ENCODE assay signal across 17 cellular contexts in the genomic region with DNA sequence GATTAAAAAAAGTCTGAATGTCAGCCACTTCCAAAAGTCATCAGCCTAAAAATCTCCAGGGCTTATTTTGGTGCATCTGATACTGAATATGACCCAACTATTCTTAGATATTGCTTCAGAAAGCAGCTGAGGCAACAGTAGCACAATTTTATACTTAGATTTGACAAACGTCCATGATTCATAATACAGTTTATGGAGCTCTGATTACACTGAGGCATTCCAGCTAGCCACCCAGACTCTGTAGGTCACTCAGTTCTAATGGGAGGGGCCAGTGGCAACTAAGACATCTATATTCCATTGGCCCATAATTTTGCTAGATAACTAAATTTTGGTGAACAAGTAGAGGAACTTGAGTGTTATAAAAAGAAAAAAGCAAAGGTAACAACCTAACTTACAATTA. TPM values are rescaled to one million over a fixed set of nuclear protein-coding genes. Genes with fewer than 3 reads are reported as not detected.
DNase-seq lines count a peak whose midpoint lies in the region; ATAC-seq, FAIRE-seq and TF ChIP-seq lines count a peak whose summit lies in the region.
"Had no signal": no experiment of that assay in that cellular context is flagged by ENCODE, and none has a peak within 500 bp of the region (broad histone marks: within the 10 kb centered on the region; RNA-seq: fewer than 3 reads in every experiment).

No MANE protein-coding gene starts in this region.

- H3K27me3 Mint-ChIP-seq in astrocyte (ENCODE audit: low read depth, unreplicated experiment) (no peaks in the 10 kb centered on the region), natural killer cell (ENCODE audit: low read depth in 2 of 2) (peaks cover 26 to 35% of the 10 kb centered on the region in 2 donors)

- WGBS in gastroesophageal sphincter (ENCODE audit: low coverage in 1 of 2), 2 donors, result 0% methylated on average over 1 of the region's 1 CpG

- H4K20me1 ChIP-seq in astrocyte (ENCODE audit: insufficient read depth, low read length), result no peaks in the 10 kb centered on the region

- no peak overlapping the region for H3K27ac Mint-ChIP-seq in astrocyte (ENCODE audit: unreplicated experiment)
- H3K27ac Mint-ChIP-seq in natural killer cell, result no peak overlapping the region

- H3K9me3 ChIP-seq in HEK293 (ENCODE audit: control insufficient read depth, insufficient read depth, low read depth, low read length) (no peaks in the 10 kb centered on the region), astrocyte (ENCODE audit: insufficient read depth, low read depth, low read length) (no peaks in the 10 kb centered on the region), gastroesophageal sphincter (no peaks in the 10 kb centered on the region)
- H3K9me3 ChIP-seq: BE2C, prostate gland had no signal

- no peak for TF ChIP-seq EP300 in gastroesophageal sphincter (IDR thresholded peaks at IDR 0.05)

- no peak for FAIRE-seq in astrocyte (lab: Jason Lieb, UNC)
- FAIRE-seq: colon, urothelium cell line had no signal

- H3K4me3 ChIP-seq in HEK293 (ENCODE audit: low read depth, low read length) (no peak overlapping the region), astrocyte (ENCODE audit: insufficient read depth, low read depth, low read length) (no peak overlapping the region), gastroesophageal sphincter (no peak overlapping the region)
- H3K4me3 ChIP-seq: prostate gland had no signal

- TF ChIP-seq CTCF in HEK293 (tag by site-specific recombination; IDR thresholded peaks at IDR 0.05), result no peak
- no peak for TF ChIP-seq CTCF in astrocyte (IDR thresholded peaks at IDR 0.05; ENCODE audit: insufficient read depth, low read depth, low read length)
- no peak for TF ChIP-seq CTCF in gastroesophageal sphincter (IDR thresholded peaks at IDR 0.05)
- no peak for TF ChIP-seq CTCF in natural killer cell (IDR thresholded peaks at IDR 0.05)

- DNase-seq in AG08395 (ENCODE audit: low spot score) (peak; percentile 50), astrocyte (ENCODE audit: low read depth) (peak; percentile 71), COLO668 (lab: John Stamatoyannopoulos, UW; ENCODE audit: unreplicated experiment) (no peak), natural killer cell (no peak), DMS114 treated with DMSO at 0.1 percent for 48 hours (lab: John Stamatoyannopoulos, UW; ENCODE audit: unreplicated experiment) (no peak), inferior parietal cortex (ENCODE audit: extremely low spot score) (no peak)
- DNase-seq: activated naive CD4-positive, alpha-beta T cell treated with Interleukin-2 at 50 U/mL for 16 hours; BE2C; NCI-H2081; stimulated activated CD4-positive, alpha-beta T cell treated with anti-CD3 and anti-CD28 coated beads, Interleukin-4, amount 100 ng/mL, for 4 hours; stimulated activated naive CD4-positive, alpha-beta T cell; WERI-Rb-1 had no signal

- H3K36me3 ChIP-seq in HEK293 (ENCODE audit: control insufficient read depth in 2 of 2, insufficient read depth in 1 of 2, low read length in 2 of 2), result no peaks in the 10 kb centered on the region
- H3K36me3 ChIP-seq in astrocyte (ENCODE audit: insufficient read depth, low read length), result no peaks in the 10 kb centered on the region
- H3K36me3 ChIP-seq in gastroesophageal sphincter, result no peaks in the 10 kb centered on the region
- H3K36me3 ChIP-seq: BE2C, prostate gland, WERI-Rb-1 had no signal

- no peaks in the 10 kb centered on the region for H3K79me2 ChIP-seq in astrocyte (ENCODE audit: insufficient read depth, low read length)

- CTCF ChIA-PET in HEK293 (lab: Yijun Ruan, JAX), result no interaction called here

- no peak overlapping the region for H3K4me2 ChIP-seq in astrocyte (ENCODE audit: low read length)

- peaks cover 5% of the 10 kb centered on the region for H3K4me1 Mint-ChIP-seq in astrocyte (ENCODE audit: low read depth, unreplicated experiment)
- H3K4me1 Mint-ChIP-seq in natural killer cell, result no peaks in the 10 kb centered on the region

- no peak for TF ChIP-seq POLR2A in gastroesophageal sphincter (IDR thresholded peaks at IDR 0.05)

- H3K9me3 Mint-ChIP-seq in astrocyte (ENCODE audit: unreplicated experiment) (no peaks in the 10 kb centered on the region), natural killer cell (no peaks in the 10 kb centered on the region)

- peaks cover 6% of the 10 kb centered on the region for H3K4me1 ChIP-seq in HEK293 (ENCODE audit: control insufficient read depth, insufficient read depth, low read length)
- H3K4me1 ChIP-seq in astrocyte (ENCODE audit: insufficient read depth, low read length), result peaks cover 7% of the 10 kb centered on the region
- H3K4me1 ChIP-seq in gastroesophageal sphincter, result peaks cover 0 to 18% (median 0%) of the 10 kb centered on the region in 3 donors
- H3K4me1 ChIP-seq: prostate gland had no signal

- peak; percentile 53 for ATAC-seq in gastroesophageal sphincter
- ATAC-seq in natural killer cell, result no peak

- no peak overlapping the region for H2AFZ ChIP-seq in astrocyte (ENCODE audit: low read depth, low read length)

- H3K4me3 Mint-ChIP-seq in astrocyte (ENCODE audit: unreplicated experiment) (no peak overlapping the region), natural killer cell (no peak overlapping the region)

- H3K36me3 Mint-ChIP-seq in astrocyte (ENCODE audit: low read depth, unreplicated experiment), result no peaks in the 10 kb centered on the region
- no peaks in the 10 kb centered on the region for H3K36me3 Mint-ChIP-seq in natural killer cell

- H3K27me3 ChIP-seq in astrocyte (ENCODE audit: insufficient read depth, low read length), result no peaks in the 10 kb centered on the region
- H3K27me3 ChIP-seq in gastroesophageal sphincter, result no peaks in the 10 kb centered on the region
- H3K27me3 ChIP-seq: BE2C had no signal

- no peak overlapping the region for H3K9ac ChIP-seq in astrocyte (ENCODE audit: low read length)

- intact Hi-C loops in natural killer cell (cut with micrococcal nuclease), result no loop called here

- no peak overlapping the region for H3K27ac ChIP-seq in HEK293 (ENCODE audit: extremely low read depth, low read depth, low read length)
- H3K27ac ChIP-seq in astrocyte (ENCODE audit: low read depth, low read length), result no peak overlapping the region
- H3K27ac ChIP-seq in gastroesophageal sphincter, result no peak overlapping the region
- H3K27ac ChIP-seq: prostate gland, WERI-Rb-1 had no signal

- POLR2A ChIA-PET in HEK293 (lab: Yijun Ruan, JAX), result no interaction called here

TF ChIP-seq in HEK293, 187 proteins besides CTCF, POLR2A, EP300 and RAD21 (continues in another document):
- TF ChIP-seq, protein P1, sequence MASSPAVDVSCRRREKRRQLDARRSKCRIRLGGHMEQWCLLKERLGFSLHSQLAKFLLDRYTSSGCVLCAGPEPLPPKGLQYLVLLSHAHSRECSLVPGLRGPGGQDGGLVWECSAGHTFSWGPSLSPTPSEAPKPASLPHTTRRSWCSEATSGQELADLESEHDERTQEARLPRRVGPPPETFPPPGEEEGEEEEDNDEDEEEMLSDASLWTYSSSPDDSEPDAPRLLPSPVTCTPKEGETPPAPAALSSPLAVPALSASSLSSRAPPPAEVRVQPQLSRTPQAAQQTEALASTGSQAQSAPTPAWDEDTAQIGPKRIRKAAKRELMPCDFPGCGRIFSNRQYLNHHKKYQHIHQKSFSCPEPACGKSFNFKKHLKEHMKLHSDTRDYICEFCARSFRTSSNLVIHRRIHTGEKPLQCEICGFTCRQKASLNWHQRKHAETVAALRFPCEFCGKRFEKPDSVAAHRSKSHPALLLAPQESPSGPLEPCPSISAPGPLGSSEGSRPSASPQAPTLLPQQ (tag by site-specific recombination; IDR thresholded peaks at IDR 0.05), result peak; percentile 38; the same call in 1 of the 2 replicates
- peak; percentile 32; the same call in 1 of the 2 replicates for TF ChIP-seq OSR2 (tag by site-specific recombination; IDR thresholded peaks at IDR 0.05)
- no peak for TF ChIP-seq ZNF777 (tag by site-specific recombination; IDR thresholded peaks at IDR 0.05; ENCODE audit: borderline replicate concordance)
- TF ChIP-seq, protein P2, sequence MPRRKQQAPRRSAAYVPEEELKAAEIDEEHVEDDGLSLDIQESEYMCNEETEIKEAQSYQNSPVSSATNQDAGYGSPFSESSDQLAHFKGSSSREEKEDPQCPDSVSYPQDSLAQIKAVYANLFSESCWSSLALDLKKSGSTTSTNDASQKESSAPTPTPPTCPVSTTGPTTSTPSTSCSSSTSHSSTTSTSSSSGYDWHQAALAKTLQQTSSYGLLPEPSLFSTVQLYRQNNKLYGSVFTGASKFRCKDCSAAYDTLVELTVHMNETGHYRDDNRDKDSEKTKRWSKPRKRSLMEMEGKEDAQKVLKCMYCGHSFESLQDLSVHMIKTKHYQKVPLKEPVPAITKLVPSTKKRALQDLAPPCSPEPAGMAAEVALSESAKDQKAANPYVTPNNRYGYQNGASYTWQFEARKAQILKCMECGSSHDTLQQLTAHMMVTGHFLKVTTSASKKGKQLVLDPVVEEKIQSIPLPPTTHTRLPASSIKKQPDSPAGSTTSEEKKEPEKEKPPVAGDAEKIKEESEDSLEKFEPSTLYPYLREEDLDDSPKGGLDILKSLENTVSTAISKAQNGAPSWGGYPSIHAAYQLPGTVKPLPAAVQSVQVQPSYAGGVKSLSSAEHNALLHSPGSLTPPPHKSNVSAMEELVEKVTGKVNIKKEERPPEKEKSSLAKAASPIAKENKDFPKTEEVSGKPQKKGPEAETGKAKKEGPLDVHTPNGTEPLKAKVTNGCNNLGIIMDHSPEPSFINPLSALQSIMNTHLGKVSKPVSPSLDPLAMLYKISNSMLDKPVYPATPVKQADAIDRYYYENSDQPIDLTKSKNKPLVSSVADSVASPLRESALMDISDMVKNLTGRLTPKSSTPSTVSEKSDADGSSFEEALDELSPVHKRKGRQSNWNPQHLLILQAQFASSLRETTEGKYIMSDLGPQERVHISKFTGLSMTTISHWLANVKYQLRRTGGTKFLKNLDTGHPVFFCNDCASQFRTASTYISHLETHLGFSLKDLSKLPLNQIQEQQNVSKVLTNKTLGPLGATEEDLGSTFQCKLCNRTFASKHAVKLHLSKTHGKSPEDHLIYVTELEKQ (tag by site-specific recombination; IDR thresholded peaks at IDR 0.05; ENCODE audit: borderline replicate concordance), result no peak
- peak; percentile 66 for TF ChIP-seq ZNF335 (tag by site-specific recombination; conservative IDR thresholded peaks at IDR 0.05)

RNA-seq across cellular contexts. Expression of a gene that starts 10.3 kb away (rescaled TPM):
- total RNA-seq in astrocyte (0.32 and 0.46 TPM in 2 replicates), gastroesophageal sphincter (under 1 TPM in 2 of 4 donors, not detected in 2; 0.46 to 0.64 TPM), natural killer cell (not detected)

Comparison
In these comparisons a context has a peak if more than half of its experiments do, and no peak if none do; other contexts are left out.
1. DNase-seq: peak in AG08395 (single experiment) and astrocyte (single experiment); none in COLO668 (single experiment), natural killer cell (single experiment), DMS114 treated with DMSO at 0.1 percent for 48 hours (single experiment) and inferior parietal cortex (single experiment).